In genomic region chr1:58204284-58204683, GRCh38 we compare ENCODE assay signal across 20 cellular contexts.
DNase-seq lines count a peak whose midpoint lies in the region; ATAC-seq, FAIRE-seq and TF ChIP-seq lines count a peak whose summit lies in the region.
"Had no signal": no experiment of that assay in that cellular context is flagged by ENCODE, and none has a peak within 500 bp of the region (broad histone marks: within the 10 kb centered on the region; RNA-seq: fewer than 3 reads in every experiment).

No MANE protein-coding gene starts in this region.

- BruUV-seq in HepG2 (replicated peaks; lab: Mats Ljungman, UMichigan), result no TSS peak

- no peaks in the 10 kb centered on the region for H3K4me1 ChIP-seq in HepG2 (ENCODE audit: insufficient read depth, low read length)
- H3K4me1 ChIP-seq in right lobe of liver, result peaks cover 0 to 11% (median 2%) of the 10 kb centered on the region in 4 donors
- no peaks in the 10 kb centered on the region for H3K4me1 ChIP-seq in testis
- no peaks in the 10 kb centered on the region for H3K4me1 ChIP-seq in heart right ventricle
- H3K4me1 ChIP-seq: tibial artery had no signal

- CTCF ChIA-PET in HepG2 (lab: Yijun Ruan, JAX; ENCODE audit: low intra/inter-chr PET ratio, low total read pairs), result no interaction called here

- H3K4me2 ChIP-seq in HepG2 (ENCODE audit: low read depth, low read length), result no peak overlapping the region
- H3K4me2 ChIP-seq: KMS-11 had no signal

- DNase-seq in HepG2 (ENCODE audit: low spot score) (no peak), right lobe of liver (no peak), NCI-H69 (lab: John Stamatoyannopoulos, UW) (peak; percentile 1), endothelial cell (ENCODE audit: low spot score) (peak; percentile 7), testis (no peak), heart right ventricle (no peak)
- no peak for DNase-seq in effector CD8-positive, alpha-beta T cell (lab: John Stamatoyannopoulos, UW)
- DNase-seq in activated T-cell treated with anti-CD3 and anti-CD28 coated beads, Interleukin-2, amount 50 U/mL, for 24 hours, result no peak
- DNase-seq: activated CD4-positive, alpha-beta T cell treated with anti-CD3 and anti-CD28 coated beads for 4 hours; brain microvascular endothelial cell; erythroblast; GF-D8; GOT3; naive thymus-derived CD4-positive, alpha-beta T cell; NCI-H446 treated with DMSO at 0.1 percent for 48 hours; tibial artery had no signal

- H3K27me3 Mint-ChIP-seq in endothelial cell (ENCODE audit: unreplicated experiment), result no peaks in the 10 kb centered on the region
- H3K27me3 Mint-ChIP-seq in activated T-cell treated with anti-CD3 and anti-CD28 coated beads, Interleukin-2, amount 50 U/mL, for 24 hours, result peaks cover 12% of the 10 kb centered on the region

- no peaks in the 10 kb centered on the region for H3K79me2 ChIP-seq in HepG2 (ENCODE audit: insufficient read depth, low read length)

- H3K27ac Mint-ChIP-seq in endothelial cell (ENCODE audit: unreplicated experiment), result no peak overlapping the region
- H3K27ac Mint-ChIP-seq in activated T-cell treated with anti-CD3 and anti-CD28 coated beads, Interleukin-2, amount 50 U/mL, for 24 hours, result no peak overlapping the region
- H3K27ac Mint-ChIP-seq: naive thymus-derived CD4-positive, alpha-beta T cell had no signal

- FAIRE-seq in HepG2 (lab: Jason Lieb, UNC), result no peak
- FAIRE-seq: islet of Langerhans had no signal

- H2AFZ ChIP-seq in HepG2 (ENCODE audit: low read length), result no peak overlapping the region

- no peak for TF ChIP-seq CTCF in HepG2 (CRISPR knock-in tag; IDR thresholded peaks at IDR 0.05)
- TF ChIP-seq CTCF in right lobe of liver (IDR thresholded peaks at IDR 0.05), result peak in 2 of 4 donors; percentile 12 to 25
- peak; percentile 56 for TF ChIP-seq CTCF in endothelial cell (IDR thresholded peaks at IDR 0.05; ENCODE audit: unreplicated experiment)
- no peak for TF ChIP-seq CTCF in testis (IDR thresholded peaks at IDR 0.05)
- TF ChIP-seq CTCF in heart right ventricle (IDR thresholded peaks at IDR 0.05), result no peak

- peak; percentile 54; the same call in 1 of the 3 replicates for ATAC-seq in HepG2
- ATAC-seq in right lobe of liver, result no peak
- ATAC-seq in heart right ventricle, result no peak
- ATAC-seq: naive thymus-derived CD4-positive, alpha-beta T cell had no signal

- no peak for TF ChIP-seq EP300 in HepG2 (IDR thresholded peaks at IDR 0.05; ENCODE audit: low read depth in 2 of 2, low read length in 2 of 2)
- TF ChIP-seq EP300 in HepG2 (CRISPR knock-in tag; IDR thresholded peaks at IDR 0.05; ENCODE audit: borderline replicate concordance), result no peak

- H3K4me3 Mint-ChIP-seq in endothelial cell (ENCODE audit: unreplicated experiment), result no peak overlapping the region
- no peak overlapping the region for H3K4me3 Mint-ChIP-seq in activated T-cell treated with anti-CD3 and anti-CD28 coated beads, Interleukin-2, amount 50 U/mL, for 24 hours
- H3K4me3 Mint-ChIP-seq: naive thymus-derived CD4-positive, alpha-beta T cell had no signal

- in situ Hi-C loops in HepG2 (cut with HindIII; ENCODE audit: extremely low pct_ligation_motif_present, low pct_unique_long_range_greater_than_20kb), result no loop called here

- no peak overlapping the region for H3K9ac ChIP-seq in HepG2 (ENCODE audit: insufficient read depth, low read depth, low read length)
- H3K9ac ChIP-seq: KMS-11 had no signal

- H3K27ac ChIP-seq in HepG2 (ENCODE audit: extremely low read length, insufficient read depth, low read length) (no peak overlapping the region), right lobe of liver (no peak overlapping the region), testis (no peak overlapping the region), heart right ventricle (no peak overlapping the region)
- H3K27ac ChIP-seq: brain microvascular endothelial cell, KMS-11, SK-N-MC, skin epidermis, tibial artery had no signal

- no peak for TF ChIP-seq RAD21 in HepG2 (CRISPR knock-in tag; IDR thresholded peaks at IDR 0.05)

- TF ChIP-seq POLR2A in HepG2 (IDR thresholded peaks at IDR 0.05; ENCODE audit: insufficient read depth in 1 of 2, low read depth in 2 of 2, low read length in 2 of 2) (no peak), right lobe of liver (IDR thresholded peaks at IDR 0.05) (no peak), testis (IDR thresholded peaks at IDR 0.05) (no peak)

- H3K9me3 Mint-ChIP-seq in endothelial cell (ENCODE audit: unreplicated experiment), result no peaks in the 10 kb centered on the region
- no peaks in the 10 kb centered on the region for H3K9me3 Mint-ChIP-seq in activated T-cell treated with anti-CD3 and anti-CD28 coated beads, Interleukin-2, amount 50 U/mL, for 24 hours

- no peaks in the 10 kb centered on the region for H3K4me1 Mint-ChIP-seq in endothelial cell (ENCODE audit: unreplicated experiment)
- no peaks in the 10 kb centered on the region for H3K4me1 Mint-ChIP-seq in activated T-cell treated with anti-CD3 and anti-CD28 coated beads, Interleukin-2, amount 50 U/mL, for 24 hours (ENCODE audit: low read depth)
- H3K4me1 Mint-ChIP-seq: naive thymus-derived CD4-positive, alpha-beta T cell had no signal

- no peaks in the 10 kb centered on the region for H3K36me3 ChIP-seq in HepG2 (replicated peaks in 1 of 2; ENCODE audit: control insufficient read depth in 1 of 2, insufficient read depth in 2 of 2, low read length in 2 of 2)
- H3K36me3 ChIP-seq in right lobe of liver, result no peaks in the 10 kb centered on the region
- no peaks in the 10 kb centered on the region for H3K36me3 ChIP-seq in testis (ENCODE audit: low read depth, missing control alignments)
- no peaks in the 10 kb centered on the region for H3K36me3 ChIP-seq in heart right ventricle
- H3K36me3 ChIP-seq: brain microvascular endothelial cell, tibial artery had no signal

- H4K20me1 ChIP-seq in HepG2 (ENCODE audit: insufficient read depth, low read length), result no peaks in the 10 kb centered on the region

- POLR2A ChIA-PET in HepG2 (lab: Yijun Ruan, JAX), result no interaction called here

- intact Hi-C loops in HepG2 (cut with micrococcal nuclease; ENCODE audit: unreplicated experiment) (no loop called here), right lobe of liver (cut with DNase I) (no loop called here), testis (cut with DNase I; ENCODE audit: low total_unique reads) (no loop called here), heart right ventricle (cut with DNase I) (no loop called here)

- WGBS in HepG2 (ENCODE audit: low lambda C conversion rate), result 0% methylated on average over 3 of the region's 3 CpGs
- WGBS in right lobe of liver (ENCODE audit: insufficient coverage, low coverage, low lambda C conversion rate, missing lambda C conversion rate), result 70% methylated on average over 3 of the region's 3 CpGs
- 86 to 89% methylated on average over 3 of the region's 3 CpGs for WGBS in testis, 2 donors
- 76 to 82% methylated on average over 3 of the region's 3 CpGs for WGBS in heart right ventricle, 2 donors

- no peaks in the 10 kb centered on the region for H3K27me3 ChIP-seq in HepG2 (ENCODE audit: control insufficient read depth in 1 of 2, insufficient read depth in 2 of 2, low read length in 2 of 2)
- H3K27me3 ChIP-seq in right lobe of liver, result no peaks in the 10 kb centered on the region
- H3K27me3 ChIP-seq in testis, result no peaks in the 10 kb centered on the region
- H3K27me3 ChIP-seq in heart right ventricle, result no peaks in the 10 kb centered on the region
- H3K27me3 ChIP-seq: brain microvascular endothelial cell, tibial artery had no signal

- H3K4me3 ChIP-seq in HepG2 (replicated peaks in 1 of 3; ENCODE audit: insufficient read depth in 1 of 3, low read depth in 2 of 3, low read length in 3 of 3), result no peak overlapping the region
- no peak overlapping the region for H3K4me3 ChIP-seq in right lobe of liver
- H3K4me3 ChIP-seq in testis, result no peak overlapping the region
- no peak overlapping the region for H3K4me3 ChIP-seq in heart right ventricle
- H3K4me3 ChIP-seq: SK-N-MC, skin epidermis, tibial artery had no signal

- no peaks in the 10 kb centered on the region for H3K9me3 ChIP-seq in HepG2 (ENCODE audit: low read length)
- no peaks in the 10 kb centered on the region for H3K9me3 ChIP-seq in right lobe of liver
- H3K9me3 ChIP-seq in testis, result no peaks in the 10 kb centered on the region
- H3K9me3 ChIP-seq in heart right ventricle, result peaks cover 0 to 4% (median 0%) of the 10 kb centered on the region in 11 donors
- H3K9me3 ChIP-seq: tibial artery had no signal

- no peaks in the 10 kb centered on the region for H3K36me3 Mint-ChIP-seq in endothelial cell (ENCODE audit: low read depth, unreplicated experiment)
- no peaks in the 10 kb centered on the region for H3K36me3 Mint-ChIP-seq in activated T-cell treated with anti-CD3 and anti-CD28 coated beads, Interleukin-2, amount 50 U/mL, for 24 hours (ENCODE audit: low read depth)
- H3K36me3 Mint-ChIP-seq: naive thymus-derived CD4-positive, alpha-beta T cell had no signal

TF ChIP-seq in HepG2, 621 proteins besides CTCF, POLR2A, EP300 and RAD21:
- TF ChIP-seq CREB1 (IDR thresholded peaks at IDR 0.05) (no peak), CREB1 (CRISPR knock-in tag; IDR thresholded peaks at IDR 0.05) (no peak)

Comparison
In these comparisons a context has a peak if more than half of its experiments do, and no peak if none do; other contexts are left out.
1. DNase-seq: peak in NCI-H69 (single experiment) and endothelial cell (single experiment); none in HepG2 (single experiment), right lobe of liver (0 of 3), testis (single experiment), effector CD8-positive, alpha-beta T cell (single experiment), heart right ventricle (0 of 2) and activated T-cell treated with anti-CD3 and anti-CD28 coated beads, Interleukin-2, amount 50 U/mL, for 24 hours (single experiment).